Comparison of ENCODE assay signal across 11 cellular contexts in genomic region chr12:9736931-9737705, GRCh38. TPM values are rescaled to one million over a fixed set of nuclear protein-coding genes. Genes with fewer than 3 reads are reported as not detected.
A peak's percentile ranks its signal among the peaks of the same experiment; 100 is the strongest.
DNase-seq lines count a peak whose midpoint lies in the region; ATAC-seq and TF ChIP-seq lines count a peak whose summit lies in the region.
"Had no signal": no experiment of that assay in that cellular context is flagged by ENCODE, and none has a peak within 500 bp of the region (broad histone marks: within the 10 kb centered on the region; RNA-seq: fewer than 3 reads in every experiment).

No MANE protein-coding gene starts in this region.

- peaks cover 5% of the 10 kb centered on the region for H3K9me3 Mint-ChIP-seq in activated CD8-positive, alpha-beta memory T cell treated with anti-CD3 and anti-CD28 coated beads, Interleukin-2, amount 10 ng/mL, durations not matched to agents 7 days and 5 days (ENCODE audit: low read depth)

- H3F3A ChIP-seq in SU-DHL-6 (ENCODE audit: insufficient read depth) = peaks cover 36% of the 10 kb centered on the region

- 7% methylated on average over 3 of the region's 3 CpGs for WGBS in thymus

- no peaks in the 10 kb centered on the region for H3K9me3 ChIP-seq in SU-DHL-6 (ENCODE audit: insufficient read depth, low read length)
- H3K9me3 ChIP-seq in left ventricle myocardium inferior (replicated peaks) = no peaks in the 10 kb centered on the region
- H3K9me3 ChIP-seq in thymus (ENCODE audit: control insufficient read depth) = no peaks in the 10 kb centered on the region

- peak overlapping the region; percentile 86 for H3K4me2 ChIP-seq in SU-DHL-6 (ENCODE audit: low read depth, low read length, poor library complexity, severe bottlenecking)

- no peaks in the 10 kb centered on the region for H4K20me1 ChIP-seq in SU-DHL-6 (ENCODE audit: low read depth, low read length)

- peaks cover 7% of the 10 kb centered on the region for H3K79me2 ChIP-seq in SU-DHL-6 (ENCODE audit: insufficient read depth, low read length)

- peaks cover 35% of the 10 kb centered on the region for H3K36me3 Mint-ChIP-seq in activated CD8-positive, alpha-beta memory T cell treated with anti-CD3 and anti-CD28 coated beads, Interleukin-2, amount 10 ng/mL, durations not matched to agents 7 days and 5 days

- H3K9ac ChIP-seq in SU-DHL-6 (ENCODE audit: low read length) = peak overlapping the region; percentile 40

- TF ChIP-seq CTCF in SU-DHL-6 (IDR thresholded peaks at IDR 0.05; ENCODE audit: insufficient read depth, low read length, poor library complexity, severe bottlenecking) = no peak
- no peak for TF ChIP-seq CTCF in left ventricle myocardium inferior (IDR thresholded peaks at IDR 0.05; ENCODE audit: borderline replicate concordance)
- no peak for TF ChIP-seq CTCF in omental fat pad (IDR thresholded peaks at IDR 0.05)

- peak overlapping the region; percentile 40 for H3K4me3 Mint-ChIP-seq in activated CD8-positive, alpha-beta memory T cell treated with anti-CD3 and anti-CD28 coated beads, Interleukin-2, amount 10 ng/mL, durations not matched to agents 7 days and 5 days

- peak overlapping the region; percentile 26 for H2AFZ ChIP-seq in SU-DHL-6 (ENCODE audit: low read depth, low read length, severe bottlenecking)

- no peaks in the 10 kb centered on the region for H3K27me3 Mint-ChIP-seq in activated CD8-positive, alpha-beta memory T cell treated with anti-CD3 and anti-CD28 coated beads, Interleukin-2, amount 10 ng/mL, durations not matched to agents 7 days and 5 days

- H3K27me3 ChIP-seq in SU-DHL-6 (ENCODE audit: low read length) = no peaks in the 10 kb centered on the region
- no peaks in the 10 kb centered on the region for H3K27me3 ChIP-seq in left ventricle myocardium inferior (ENCODE audit: low read depth)
- no peaks in the 10 kb centered on the region for H3K27me3 ChIP-seq in thymus (ENCODE audit: control insufficient read depth, insufficient read depth)

- no peak for ATAC-seq in activated CD8-positive, alpha-beta memory T cell treated with anti-CD3 and anti-CD28 coated beads, Interleukin-2, amount 10 ng/mL, durations not matched to agents 7 days and 5 days
- ATAC-seq in omental fat pad (ENCODE audit: low FRiP score) = no peak

- peaks cover 63% of the 10 kb centered on the region for H3K4me1 Mint-ChIP-seq in activated CD8-positive, alpha-beta memory T cell treated with anti-CD3 and anti-CD28 coated beads, Interleukin-2, amount 10 ng/mL, durations not matched to agents 7 days and 5 days

- H3K27ac Mint-ChIP-seq in activated CD8-positive, alpha-beta memory T cell treated with anti-CD3 and anti-CD28 coated beads, Interleukin-2, amount 10 ng/mL, durations not matched to agents 7 days and 5 days = peak overlapping the region; percentile 87

- H3K4me1 ChIP-seq in left ventricle myocardium inferior = peaks cover 6% of the 10 kb centered on the region
- peaks cover 6% of the 10 kb centered on the region for H3K4me1 ChIP-seq in thymus (ENCODE audit: control insufficient read depth, insufficient read depth, low read length)

- CTCF ChIA-PET in activated CD8-positive, alpha-beta memory T cell treated with anti-CD3 and anti-CD28 coated beads, Interleukin-2, amount 10 ng/mL, durations not matched to agents 7 days and 5 days (lab: Charles Lee) = interaction anchor here (0.9 kb wide), 1 partner anchor 403 kb away, joined by 3 read pairs; no protein-coding TSS in a partner anchor

- peak overlapping the region; percentile 100 for H3K27ac ChIP-seq in SU-DHL-6 (ENCODE audit: low read depth, low read length)
- peak overlapping the region; percentile 71 for H3K27ac ChIP-seq in left ventricle myocardium inferior (replicated peaks)
- peak overlapping the region; percentile 48 for H3K27ac ChIP-seq in thymus (ENCODE audit: low read depth)

- no peaks in the 10 kb centered on the region for H3K36me3 ChIP-seq in SU-DHL-6 (ENCODE audit: low read length)
- H3K36me3 ChIP-seq in left ventricle myocardium inferior = no peaks in the 10 kb centered on the region
- no peaks in the 10 kb centered on the region for H3K36me3 ChIP-seq in thymus (ENCODE audit: control insufficient read depth, insufficient read depth)

- DNase-seq in activated CD8-positive, alpha-beta memory T cell treated with anti-CD3 and anti-CD28 coated beads, Interleukin-2, amount 10 ng/mL, durations not matched to agents 7 days and 5 days = no peak
- no peak for DNase-seq in activated CD8-positive, alpha-beta memory T cell treated with anti-CD3 and anti-CD28 coated beads, Interleukin-2, amount 50 U/mL, for 4 hours
- DNase-seq in left ventricle myocardium inferior = no peak
- DNase-seq in omental fat pad (ENCODE audit: low spot score) = no peak
- no peak for DNase-seq in activated CD8-positive, alpha-beta memory T cell treated with anti-CD3 and anti-CD28 coated beads for 24 hours
- no peak for DNase-seq in stimulated activated CD4-positive, alpha-beta T cell treated with anti-CD3 and anti-CD28 coated beads, Interleukin-4, amount 100 ng/mL, for 4 hours
- DNase-seq: NCI-H526; stimulated activated naive CD4-positive, alpha-beta T cell treated with Interleukin-2 at 50 U/mL for 16 hours had no signal

- H3K4me3 ChIP-seq in SU-DHL-6 (ENCODE audit: insufficient read depth, low read length, poor library complexity, severe bottlenecking) (peak overlapping the region; percentile 21), left ventricle myocardium inferior (no peak overlapping the region), thymus (ENCODE audit: low read length) (no peak overlapping the region)

- intact Hi-C loops in left ventricle myocardium inferior (cut with micrococcal nuclease) = no loop called here

- H3K9me2 ChIP-seq in SU-DHL-6 (replicated peaks; ENCODE audit: insufficient read depth, low read length) = no peaks in the 10 kb centered on the region

RNA-seq across cellular contexts. Expression of gene CLECL1, which starts 4.2 kb away (rescaled TPM):
- 1 to 10 TPM; 2.2 to 8.8 TPM for total RNA-seq in activated CD8-positive, alpha-beta memory T cell treated with anti-CD3 and anti-CD28 coated beads, Interleukin-2, amount 10 ng/mL, durations not matched to agents 7 days and 5 days
- total RNA-seq in left ventricle myocardium inferior (not detected), omental fat pad (1 to 10 TPM in 1 of 4 donors, under 1 TPM in 1, not detected in 2; 0.84 to 2.2 TPM)
- polyA plus RNA-seq in thymus = 11.2 TPM
- total RNA-seq: chondrocyte had no signal

RNA-seq across cellular contexts. Expression of gene CD69, which starts 23.6 kb away (rescaled TPM):
- total RNA-seq in activated CD8-positive, alpha-beta memory T cell treated with anti-CD3 and anti-CD28 coated beads, Interleukin-2, amount 10 ng/mL, durations not matched to agents 7 days and 5 days = 100 to 1,000 TPM in 1 of 2 experiments, 10 to 100 TPM in 1; 76.0 to 104 TPM
- total RNA-seq in left ventricle myocardium inferior (0.25 TPM), omental fat pad (10 to 100 TPM; 10.0 to 36.3 (median 17.0) TPM)
- polyA plus RNA-seq in thymus = 222 TPM
- total RNA-seq: chondrocyte had no signal

Comparison
In these comparisons a context has a peak if more than half of its experiments do, and no peak if none do; other contexts are left out.
1. H3K27ac ChIP-seq: peak in every context shown above with its lines; median percentile 100 in SU-DHL-6; 71 in left ventricle myocardium inferior; 48 in thymus.